Comparison of ENCODE assay signal across 13 cellular contexts in the genomic region with DNA sequence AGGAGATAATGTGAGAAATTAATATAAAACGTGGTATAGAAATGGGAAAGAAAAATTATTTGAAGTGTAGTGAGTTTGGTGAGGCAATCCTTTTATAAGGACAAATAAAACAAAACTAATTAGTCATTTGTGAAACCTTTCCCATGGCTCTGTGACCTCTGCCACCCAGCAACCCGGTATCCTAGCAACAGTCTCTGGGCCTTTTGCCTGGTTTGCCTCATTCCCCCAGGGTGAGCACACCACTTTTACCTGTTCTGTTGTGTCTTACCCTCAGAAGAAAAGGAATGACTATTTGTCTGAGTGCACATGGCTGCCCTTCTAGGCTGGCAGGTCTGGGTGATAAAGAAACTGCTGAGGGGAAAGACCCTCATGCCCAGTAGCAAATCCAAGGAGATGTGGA. TPM values are rescaled to one million over a fixed set of nuclear protein-coding genes. Genes with fewer than 3 reads are reported as not detected.
DNase-seq lines count a peak whose midpoint lies in the region; ATAC-seq, FAIRE-seq and TF ChIP-seq lines count a peak whose summit lies in the region.
"Had no signal": no experiment of that assay in that cellular context is flagged by ENCODE, and none has a peak within 500 bp of the region (broad histone marks: within the 10 kb centered on the region; RNA-seq: fewer than 3 reads in every experiment).

No MANE protein-coding gene starts in this region.

- H3K27me3 ChIP-seq in SK-N-SH (ENCODE audit: insufficient read depth) (no peaks in the 10 kb centered on the region), foreskin keratinocyte (no peaks in the 10 kb centered on the region), small intestine (ENCODE audit: control insufficient read depth in 2 of 2, insufficient read depth in 2 of 2, low read length in 2 of 2) (no peaks in the 10 kb centered on the region)

- POLR2A ChIA-PET in SK-N-SH (lab: Yijun Ruan, JAX) = no interaction called here

- no peak for TF ChIP-seq RAD21 in SK-N-SH (IDR thresholded peaks at IDR 0.05; ENCODE audit: low read length)

- H3F3A ChIP-seq in SK-N-SH (replicated peaks; ENCODE audit: insufficient read depth) = no peaks in the 10 kb centered on the region

- TF ChIP-seq EP300 in SK-N-SH (IDR thresholded peaks at IDR 0.05; ENCODE audit: borderline replicate concordance in 1 of 2, low read depth in 1 of 2, low read length in 1 of 2) = no peak

- H3K79me2 ChIP-seq in SK-N-SH (ENCODE audit: insufficient read depth) = no peaks in the 10 kb centered on the region

- H3K4me3 ChIP-seq in SK-N-SH (ENCODE audit: low read depth in 2 of 2, low read length in 1 of 2) (no peak overlapping the region), small intestine (ENCODE audit: low read depth in 1 of 2, low read length in 2 of 2) (no peak overlapping the region)

- CTCF ChIA-PET in SK-N-SH (lab: Yijun Ruan, JAX) = interaction anchor here (1.1 kb wide), 1 partner anchor 61 kb away, joined by 4 read pairs; no protein-coding TSS in a partner anchor

- DNase-seq in SK-N-SH = peak; percentile 33
- peak; percentile 20 for DNase-seq in RCC 7860 (ENCODE audit: low spot score)
- DNase-seq in foreskin keratinocyte = peak; percentile 50 to 80
- DNase-seq in small intestine = peak; percentile 18
- no peak for DNase-seq in NCI-H345 treated with DMSO at 0.1 percent for 48 hours (lab: John Stamatoyannopoulos, UW; ENCODE audit: unreplicated experiment)
- DNase-seq in OCI-M2 (lab: John Stamatoyannopoulos, UW; ENCODE audit: unreplicated experiment) = no peak
- DNase-seq in HUDEP-2 (lab: John Stamatoyannopoulos, UW; ENCODE audit: unreplicated experiment in 76 of 76) = no peak
- DNase-seq: activated CD4-positive, CD25-positive, alpha-beta regulatory T cell treated with anti-CD3 and anti-CD28 coated beads, Interleukin-2, amount 50 U/mL, for 72 hours; AML-193; naive thymus-derived CD8-positive, alpha-beta T cell had no signal

- H3K4me1 ChIP-seq in SK-N-SH (ENCODE audit: control insufficient read depth in 1 of 2, insufficient read depth in 2 of 2, low read depth in 1 of 2, low read length in 1 of 2) = peaks cover 0 to 4% of the 10 kb centered on the region in 2 experiments; a peak in 2 of 4 replicates
- H3K4me1 ChIP-seq in foreskin keratinocyte = no peaks in the 10 kb centered on the region
- no peaks in the 10 kb centered on the region for H3K4me1 ChIP-seq in small intestine (ENCODE audit: control insufficient read depth in 2 of 2, insufficient read depth in 1 of 2, low read depth in 1 of 2, low read length in 1 of 2)

- no peaks in the 10 kb centered on the region for H3K36me3 ChIP-seq in SK-N-SH (replicated peaks in 1 of 2; ENCODE audit: control insufficient read depth in 1 of 2, insufficient read depth in 2 of 2, low read length in 1 of 2)
- no peaks in the 10 kb centered on the region for H3K36me3 ChIP-seq in small intestine (ENCODE audit: control insufficient read depth in 2 of 2, insufficient read depth in 2 of 2, low read length in 2 of 2)

- FAIRE-seq in RCC 7860 (lab: Jason Lieb, UNC) (no peak), small intestine (lab: Jason Lieb, UNC) (no peak)

- no peak overlapping the region for H2AFZ ChIP-seq in SK-N-SH (ENCODE audit: low read depth)

- H3K27ac ChIP-seq in SK-N-SH (ENCODE audit: low read depth in 2 of 2, low read length in 1 of 2) (no peak overlapping the region), foreskin keratinocyte (no peak overlapping the region), small intestine (ENCODE audit: low read depth in 1 of 2, low read length in 1 of 2) (no peak overlapping the region)

- no peak overlapping the region for H3K9ac ChIP-seq in SK-N-SH

- H3K9me2 ChIP-seq in SK-N-SH = no peaks in the 10 kb centered on the region

- no peaks in the 10 kb centered on the region for H4K20me1 ChIP-seq in SK-N-SH (ENCODE audit: insufficient read depth)

- WGBS in SK-N-SH (ENCODE audit: low lambda C conversion rate) = 78% methylated on average over 2 of the region's 2 CpGs
- 34 to 72% (median 41%) methylated on average over 2 of the region's 2 CpGs for WGBS in small intestine, 3 donors

- ATAC-seq in SK-N-SH treated with all-trans-retinoic acid at 6 μM for 48 hours (no peak), foreskin keratinocyte (peak; percentile 44)
- ATAC-seq: HCT116; naive thymus-derived CD8-positive, alpha-beta T cell had no signal

- no peaks in the 10 kb centered on the region for H3K9me3 ChIP-seq in SK-N-SH
- no peaks in the 10 kb centered on the region for H3K9me3 ChIP-seq in small intestine (ENCODE audit: control insufficient read depth, low read depth)

- no peak overlapping the region for H3K4me2 ChIP-seq in SK-N-SH

- TF ChIP-seq CTCF in SK-N-SH (IDR thresholded peaks at IDR 0.05) (no peak), foreskin keratinocyte (conservative IDR thresholded peaks at IDR 0.05) (no peak)

TF ChIP-seq in SK-N-SH, 30 proteins besides CTCF, POLR2A, EP300 and RAD21 (continues in another document):
- TF ChIP-seq CHD2 (IDR thresholded peaks at IDR 0.05; ENCODE audit: low read length, partially characterized antibody) (no peak), TCF12 (IDR thresholded peaks at IDR 0.05) (no peak), RXRA (IDR thresholded peaks at IDR 0.05; ENCODE audit: borderline replicate concordance, low read depth) (no peak), SMC3 (IDR thresholded peaks at IDR 0.05; ENCODE audit: low read depth, low read length) (no peak), GABPA (IDR thresholded peaks at IDR 0.05; ENCODE audit: low read depth) (no peak), MAX (IDR thresholded peaks at IDR 0.05; ENCODE audit: low read depth) (no peak), USF1 (IDR thresholded peaks at IDR 0.05; ENCODE audit: borderline replicate concordance, low read depth) (no peak), YY1 (IDR thresholded peaks at IDR 0.05; ENCODE audit: low read depth) (no peak), FOXM1 (IDR thresholded peaks at IDR 0.05; ENCODE audit: low read depth) (no peak), ELF1 (IDR thresholded peaks at IDR 0.05) (no peak)

TF ChIP-seq in SK-N-SH treated with all-trans-retinoic acid at 6 μM for 48 hours, 23 proteins besides CTCF, POLR2A, EP300 and RAD21:
- TF ChIP-seq, protein P1, sequence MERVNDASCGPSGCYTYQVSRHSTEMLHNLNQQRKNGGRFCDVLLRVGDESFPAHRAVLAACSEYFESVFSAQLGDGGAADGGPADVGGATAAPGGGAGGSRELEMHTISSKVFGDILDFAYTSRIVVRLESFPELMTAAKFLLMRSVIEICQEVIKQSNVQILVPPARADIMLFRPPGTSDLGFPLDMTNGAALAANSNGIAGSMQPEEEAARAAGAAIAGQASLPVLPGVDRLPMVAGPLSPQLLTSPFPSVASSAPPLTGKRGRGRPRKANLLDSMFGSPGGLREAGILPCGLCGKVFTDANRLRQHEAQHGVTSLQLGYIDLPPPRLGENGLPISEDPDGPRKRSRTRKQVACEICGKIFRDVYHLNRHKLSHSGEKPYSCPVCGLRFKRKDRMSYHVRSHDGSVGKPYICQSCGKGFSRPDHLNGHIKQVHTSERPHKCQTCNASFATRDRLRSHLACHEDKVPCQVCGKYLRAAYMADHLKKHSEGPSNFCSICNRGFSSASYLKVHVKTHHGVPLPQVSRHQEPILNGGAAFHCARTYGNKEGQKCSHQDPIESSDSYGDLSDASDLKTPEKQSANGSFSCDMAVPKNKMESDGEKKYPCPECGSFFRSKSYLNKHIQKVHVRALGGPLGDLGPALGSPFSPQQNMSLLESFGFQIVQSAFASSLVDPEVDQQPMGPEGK (CRISPR knock-in tag; IDR thresholded peaks at IDR 0.05; ENCODE audit: borderline replicate concordance) = no peak
- no peak for TF ChIP-seq BACH2 (CRISPR knock-in tag; IDR thresholded peaks at IDR 0.05; ENCODE audit: borderline replicate concordance)
- TF ChIP-seq SNAI2 (CRISPR knock-in tag; IDR thresholded peaks at IDR 0.05) = no peak
- TF ChIP-seq GLIS3 (CRISPR knock-in tag; IDR thresholded peaks at IDR 0.05) = no peak
- no peak for TF ChIP-seq CSDC2 (CRISPR knock-in tag; IDR thresholded peaks at IDR 0.05)
- TF ChIP-seq, protein P2, sequence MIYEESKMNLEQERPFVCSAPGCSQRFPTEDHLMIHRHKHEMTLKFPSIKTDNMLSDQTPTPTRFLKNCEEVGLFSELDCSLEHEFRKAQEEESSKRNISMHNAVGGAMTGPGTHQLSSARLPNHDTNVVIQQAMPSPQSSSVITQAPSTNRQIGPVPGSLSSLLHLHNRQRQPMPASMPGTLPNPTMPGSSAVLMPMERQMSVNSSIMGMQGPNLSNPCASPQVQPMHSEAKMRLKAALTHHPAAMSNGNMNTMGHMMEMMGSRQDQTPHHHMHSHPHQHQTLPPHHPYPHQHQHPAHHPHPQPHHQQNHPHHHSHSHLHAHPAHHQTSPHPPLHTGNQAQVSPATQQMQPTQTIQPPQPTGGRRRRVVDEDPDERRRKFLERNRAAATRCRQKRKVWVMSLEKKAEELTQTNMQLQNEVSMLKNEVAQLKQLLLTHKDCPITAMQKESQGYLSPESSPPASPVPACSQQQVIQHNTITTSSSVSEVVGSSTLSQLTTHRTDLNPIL (CRISPR knock-in tag; IDR thresholded peaks at IDR 0.05; ENCODE audit: low read depth) = no peak
- no peak for TF ChIP-seq ZFP30 (CRISPR knock-in tag; IDR thresholded peaks at IDR 0.05)
- TF ChIP-seq ISL1 (CRISPR knock-in tag; IDR thresholded peaks at IDR 0.05) = no peak

RNA-seq across cellular contexts. Expression of gene OVAAL, which starts 21.5 kb away (rescaled TPM):
- not detected in 2 replicates for polyA plus RNA-seq in SK-N-SH (2012; rRNA removed)
- not detected in 2 replicates for polyA plus RNA-seq in SK-N-SH (2012; cell fraction: cytosol; rRNA removed)
- polyA plus RNA-seq in SK-N-SH (2012; cell fraction: nucleus; rRNA removed) = 0.05 TPM in 1 of 2 replicates, not detected in the other
- total RNA-seq in foreskin keratinocyte = not detected in 2 replicates
- not detected in 2 replicates for polyA plus RNA-seq in foreskin keratinocyte
- not detected for polyA plus RNA-seq in small intestine
- total RNA-seq: glomerular endothelial cell; naive thymus-derived CD8-positive, alpha-beta T cell had no signal
- polyA plus RNA-seq: naive thymus-derived CD8-positive, alpha-beta T cell had no signal

RNA-seq across cellular contexts. Expression of gene XPR1, which starts 51.6 kb away (rescaled TPM):
- 7.9 and 11.5 TPM in 2 replicates for polyA plus RNA-seq in SK-N-SH (2012; rRNA removed)
- polyA plus RNA-seq in SK-N-SH (2012; cell fraction: cytosol; rRNA removed) = 11.4 and 12.2 TPM in 2 replicates
- 4.1 and 6.8 TPM in 2 replicates for polyA plus RNA-seq in SK-N-SH (2012; cell fraction: nucleus; rRNA removed)
- total RNA-seq in foreskin keratinocyte = 25.1 and 27.6 TPM in 2 replicates
- polyA plus RNA-seq in foreskin keratinocyte = 6.7 and 8.3 TPM in 2 replicates
- 10 to 100 TPM in 1 of 3 donors, 1 to 10 TPM in 2; 5.1 to 10.8 (median 6.2) TPM for polyA plus RNA-seq in small intestine

Comparison
In these comparisons a context has a peak if more than half of its experiments do, and no peak if none do; other contexts are left out.
1. DNase-seq: peak in SK-N-SH (single experiment), RCC 7860 (single experiment), foreskin keratinocyte (2 of 2) and small intestine (single experiment); none in NCI-H345 treated with DMSO at 0.1 percent for 48 hours (single experiment), OCI-M2 (single experiment) and HUDEP-2 (0 of 76).